22 cellular contexts compared by ENCODE assay signal in the genomic region with DNA sequence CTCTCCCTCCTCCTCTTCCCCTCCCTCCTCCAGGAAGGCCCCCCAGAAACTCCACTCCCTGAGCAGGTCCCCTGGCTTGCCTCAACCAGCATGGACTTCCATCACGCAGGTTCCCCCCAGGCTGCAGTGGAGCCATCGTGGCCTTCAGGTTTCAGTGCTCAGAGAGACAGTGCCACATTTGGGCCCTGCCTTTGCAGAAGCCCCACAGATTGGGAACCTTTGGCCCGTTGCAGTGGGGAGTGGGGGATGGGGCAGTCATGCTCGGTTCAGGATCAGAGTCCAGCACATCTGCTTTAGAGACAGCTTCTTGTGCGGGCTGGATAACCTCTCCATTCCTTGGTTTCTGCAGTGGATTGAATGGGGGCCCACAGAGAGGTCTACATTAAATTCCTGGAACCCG.
"Had no signal": no experiment of that assay in that cellular context is flagged by ENCODE, and none has a peak within 500 bp of the region (broad histone marks: within the 10 kb centered on the region; RNA-seq: fewer than 3 reads in every experiment).

No MANE protein-coding gene starts in this region.

- H3K36me3 Mint-ChIP-seq: WTC11 had no signal

- H3K27me3 Mint-ChIP-seq: activated naive CD4-positive, alpha-beta T cell treated with anti-CD3 and anti-CD28 coated beads, Interleukin-2, amount 50 U/mL, for 24 hours; central memory CD8-positive, alpha-beta T cell; T-helper 17 cell had no signal

- H3K9me3 Mint-ChIP-seq: central memory CD8-positive, alpha-beta T cell had no signal

- H3K4me3 ChIP-seq: K562, PC-9 had no signal

- H3K4me1 Mint-ChIP-seq: activated naive CD4-positive, alpha-beta T cell treated with anti-CD3 and anti-CD28 coated beads, Interleukin-2, amount 50 U/mL, for 24 hours; central memory CD8-positive, alpha-beta T cell; T-helper 17 cell; WTC11 had no signal

- H3K27ac Mint-ChIP-seq: activated CD8-positive, alpha-beta T cell treated with anti-CD3 and anti-CD28 coated beads, Interleukin-2, amount 10 ng/mL, durations not matched to agents 7 days and 5 days; activated naive CD4-positive, alpha-beta T cell treated with anti-CD3 and anti-CD28 coated beads, Interleukin-2, amount 50 U/mL, for 24 hours; T-helper 17 cell; WTC11 had no signal

- H3K27ac ChIP-seq: PC-9 had no signal

- DNase-seq: activated CD4-positive, alpha-beta T cell treated with anti-CD3 and anti-CD28 coated beads for 48 hours; activated CD4-positive, alpha-beta T cell treated with anti-CD3 and anti-CD28 coated beads, Interleukin-2, amount 50 U/mL, for 4 hours; activated CD4-positive, CD25-positive, alpha-beta regulatory T cell treated with anti-CD3 and anti-CD28 coated beads, Interleukin-2, amount 50 U/mL, for 72 hours; activated CD8-positive, alpha-beta T cell treated with anti-CD3 and anti-CD28 coated beads, Interleukin-2, amount 10 ng/mL, durations not matched to agents 7 days and 5 days; activated gamma-delta T cell treated with Interleukin-2 at 50 U/mL for 16 hours; activated T-cell treated with anti-CD3 and anti-CD28 coated beads, Interleukin-2, amount 50 U/mL, for 4 hours; aorta; Karpas-422; MM.1S; NCI-H1105; NCI-H1436; NCI-H1694 treated with DMSO at 0.1 percent for 48 hours; NCI-H2029 treated with DMSO at 0.1 percent for 48 hours; NCI-H524; PC-9; SHP77 treated with DMSO at 0.1 percent for 48 hours; T-helper 17 cell; T-helper 9 cell had no signal

- H3K4me3 Mint-ChIP-seq: activated CD8-positive, alpha-beta T cell treated with anti-CD3 and anti-CD28 coated beads, Interleukin-2, amount 10 ng/mL, durations not matched to agents 7 days and 5 days; activated naive CD4-positive, alpha-beta T cell treated with anti-CD3 and anti-CD28 coated beads, Interleukin-2, amount 50 U/mL, for 24 hours; activated T-cell treated with anti-CD3 and anti-CD28 coated beads, Interleukin-2, amount 50 U/mL, for 4 hours; central memory CD8-positive, alpha-beta T cell; WTC11 had no signal

- ATAC-seq: activated CD8-positive, alpha-beta T cell treated with anti-CD3 and anti-CD28 coated beads, Interleukin-2, amount 10 ng/mL, durations not matched to agents 7 days and 5 days; activated T-cell treated with anti-CD3 and anti-CD28 coated beads, Interleukin-2, amount 50 U/mL, for 4 hours; K562; T-helper 17 cell; WTC11 had no signal
